In genomic region chr7:127758105-127758504, GRCh38 we compare ENCODE assay signal across 23 cellular contexts.
"Had no signal": no experiment of that assay in that cellular context is flagged by ENCODE, and none has a peak within 500 bp of the region (broad histone marks: within the 10 kb centered on the region; RNA-seq: fewer than 3 reads in every experiment).

No MANE protein-coding gene starts in this region.

- DNase-seq: activated CD4-positive, alpha-beta memory T cell treated with anti-CD3 and anti-CD28 coated beads for 36 hours; activated CD4-positive, alpha-beta T cell treated with anti-CD3 and anti-CD28 coated beads for 36 hours; activated CD8-positive, alpha-beta memory T cell treated with anti-CD3 and anti-CD28 coated beads, Interleukin-2, amount 10 ng/mL, durations not matched to agents 7 days and 5 days; activated naive CD4-positive, alpha-beta T cell treated with anti-CD3 and anti-CD28 coated beads, Interleukin-2, amount 50 U/mL, for 16 hours; activated T-cell treated with anti-CD3 and anti-CD28 coated beads, Interleukin-2, amount 50 U/mL, for 1 hour; adrenal gland; caudate nucleus; gastrocnemius medialis; heart right ventricle; left cardiac atrium; sigmoid colon; stimulated activated CD4-positive, alpha-beta T cell treated with anti-CD3 and anti-CD28 coated beads, Interleukin-4, amount 100 ng/mL, for 1 hour; stimulated activated naive CD4-positive, alpha-beta T cell; T-cell; T1000; tibial artery; uterus had no signal

- H3K4me3 ChIP-seq: adrenal gland, coronary artery, esophagus muscularis mucosa, gastrocnemius medialis, heart right ventricle, lung, neural progenitor cell, sigmoid colon, tibial artery, uterus had no signal

- H3K36me3 Mint-ChIP-seq: mesothelial cell of epicardium had no signal

- H3K9me3 Mint-ChIP-seq: activated CD4-positive, alpha-beta memory T cell treated with anti-CD3 and anti-CD28 coated beads for 36 hours; activated T-helper 2 cell treated with anti-CD3 and anti-CD28 coated beads, Interferon-gamma antibody, Interleukin-2, Interleukin-4, amounts not matched to agents 10 μg/mL and 5 μg/mL and 100 μg/mL, durations not matched to agents 14 hours and 24 hours and 36 hours; mesothelial cell of epicardium; neural progenitor cell; T-cell had no signal

- H3K27me3 ChIP-seq: adrenal gland, esophagus muscularis mucosa, gastrocnemius medialis, heart right ventricle, neural progenitor cell, sigmoid colon, tibial artery, uterus had no signal

- H3K4me1 ChIP-seq: gastrocnemius medialis, tibial artery, uterus had no signal

- H3K27ac ChIP-seq: adrenal gland, coronary artery, esophagus muscularis mucosa, gastrocnemius medialis, heart right ventricle, neural progenitor cell, sigmoid colon, tibial artery, uterus had no signal

- H3K27ac Mint-ChIP-seq: activated CD4-positive, alpha-beta memory T cell treated with anti-CD3 and anti-CD28 coated beads for 36 hours; activated CD4-positive, alpha-beta T cell treated with anti-CD3 and anti-CD28 coated beads for 36 hours; activated CD8-positive, alpha-beta memory T cell treated with anti-CD3 and anti-CD28 coated beads, Interleukin-2, amount 10 ng/mL, durations not matched to agents 7 days and 5 days; activated T-helper 2 cell treated with anti-CD3 and anti-CD28 coated beads, Interferon-gamma antibody, Interleukin-2, Interleukin-4, amounts not matched to agents 10 μg/mL and 5 μg/mL and 100 μg/mL, durations not matched to agents 14 hours and 24 hours and 36 hours; mesothelial cell of epicardium; neural progenitor cell; T-cell had no signal

- H2AFZ ChIP-seq: neural progenitor cell had no signal

- H3K36me3 ChIP-seq: adrenal gland, esophagus muscularis mucosa, gastrocnemius medialis, heart right ventricle, neural progenitor cell, sigmoid colon, tibial artery, uterus had no signal

- H3K4me2 ChIP-seq: neural progenitor cell had no signal

- H3K9me3 ChIP-seq: adrenal gland, esophagus muscularis mucosa, gastrocnemius medialis, heart right ventricle, sigmoid colon, tibial artery, uterus had no signal

- H3K4me3 Mint-ChIP-seq: activated CD4-positive, alpha-beta memory T cell treated with anti-CD3 and anti-CD28 coated beads for 36 hours; activated CD4-positive, alpha-beta T cell treated with anti-CD3 and anti-CD28 coated beads for 36 hours; activated CD8-positive, alpha-beta memory T cell treated with anti-CD3 and anti-CD28 coated beads, Interleukin-2, amount 10 ng/mL, durations not matched to agents 7 days and 5 days; mesothelial cell of epicardium; neural progenitor cell; T-cell had no signal

- H3K9ac ChIP-seq: neural progenitor cell had no signal

- ATAC-seq: activated CD4-positive, alpha-beta T cell treated with anti-CD3 and anti-CD28 coated beads for 36 hours; activated CD8-positive, alpha-beta memory T cell treated with anti-CD3 and anti-CD28 coated beads, Interleukin-2, amount 10 ng/mL, durations not matched to agents 7 days and 5 days; gastrocnemius medialis; heart right ventricle; left cardiac atrium; T-cell had no signal
